ENCODE assay signal across 1 cellular context in the genomic region with DNA sequence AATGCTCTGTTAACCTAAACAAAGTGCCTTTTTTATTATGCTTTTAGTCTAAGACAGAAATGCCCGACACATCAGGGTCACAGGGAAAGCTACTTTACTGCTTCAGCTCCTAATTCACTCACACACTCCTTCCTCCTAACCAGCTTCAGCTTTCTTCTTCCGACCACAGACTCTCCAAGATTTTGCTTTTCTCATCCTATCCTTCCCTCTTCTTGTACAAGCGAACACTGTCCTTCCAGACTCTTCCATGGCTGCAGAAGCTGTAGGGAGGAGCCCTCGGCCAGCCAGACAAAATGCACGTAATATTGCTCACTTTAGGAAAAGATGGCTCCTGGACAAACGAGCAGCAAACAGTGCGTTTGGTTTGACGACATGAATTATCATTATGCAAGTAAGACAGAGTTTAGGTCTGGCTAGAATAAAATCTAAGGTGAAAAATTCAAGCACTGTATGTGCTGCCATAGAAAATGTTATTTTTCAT.
TF ChIP-seq lines count a peak whose summit lies in the region.

No MANE protein-coding gene starts in this region.

TF ChIP-seq in K562, 482 proteins besides CTCF, POLR2A, EP300 and RAD21 (continued from another document and continues in another):
- TF ChIP-seq, protein P1, sequence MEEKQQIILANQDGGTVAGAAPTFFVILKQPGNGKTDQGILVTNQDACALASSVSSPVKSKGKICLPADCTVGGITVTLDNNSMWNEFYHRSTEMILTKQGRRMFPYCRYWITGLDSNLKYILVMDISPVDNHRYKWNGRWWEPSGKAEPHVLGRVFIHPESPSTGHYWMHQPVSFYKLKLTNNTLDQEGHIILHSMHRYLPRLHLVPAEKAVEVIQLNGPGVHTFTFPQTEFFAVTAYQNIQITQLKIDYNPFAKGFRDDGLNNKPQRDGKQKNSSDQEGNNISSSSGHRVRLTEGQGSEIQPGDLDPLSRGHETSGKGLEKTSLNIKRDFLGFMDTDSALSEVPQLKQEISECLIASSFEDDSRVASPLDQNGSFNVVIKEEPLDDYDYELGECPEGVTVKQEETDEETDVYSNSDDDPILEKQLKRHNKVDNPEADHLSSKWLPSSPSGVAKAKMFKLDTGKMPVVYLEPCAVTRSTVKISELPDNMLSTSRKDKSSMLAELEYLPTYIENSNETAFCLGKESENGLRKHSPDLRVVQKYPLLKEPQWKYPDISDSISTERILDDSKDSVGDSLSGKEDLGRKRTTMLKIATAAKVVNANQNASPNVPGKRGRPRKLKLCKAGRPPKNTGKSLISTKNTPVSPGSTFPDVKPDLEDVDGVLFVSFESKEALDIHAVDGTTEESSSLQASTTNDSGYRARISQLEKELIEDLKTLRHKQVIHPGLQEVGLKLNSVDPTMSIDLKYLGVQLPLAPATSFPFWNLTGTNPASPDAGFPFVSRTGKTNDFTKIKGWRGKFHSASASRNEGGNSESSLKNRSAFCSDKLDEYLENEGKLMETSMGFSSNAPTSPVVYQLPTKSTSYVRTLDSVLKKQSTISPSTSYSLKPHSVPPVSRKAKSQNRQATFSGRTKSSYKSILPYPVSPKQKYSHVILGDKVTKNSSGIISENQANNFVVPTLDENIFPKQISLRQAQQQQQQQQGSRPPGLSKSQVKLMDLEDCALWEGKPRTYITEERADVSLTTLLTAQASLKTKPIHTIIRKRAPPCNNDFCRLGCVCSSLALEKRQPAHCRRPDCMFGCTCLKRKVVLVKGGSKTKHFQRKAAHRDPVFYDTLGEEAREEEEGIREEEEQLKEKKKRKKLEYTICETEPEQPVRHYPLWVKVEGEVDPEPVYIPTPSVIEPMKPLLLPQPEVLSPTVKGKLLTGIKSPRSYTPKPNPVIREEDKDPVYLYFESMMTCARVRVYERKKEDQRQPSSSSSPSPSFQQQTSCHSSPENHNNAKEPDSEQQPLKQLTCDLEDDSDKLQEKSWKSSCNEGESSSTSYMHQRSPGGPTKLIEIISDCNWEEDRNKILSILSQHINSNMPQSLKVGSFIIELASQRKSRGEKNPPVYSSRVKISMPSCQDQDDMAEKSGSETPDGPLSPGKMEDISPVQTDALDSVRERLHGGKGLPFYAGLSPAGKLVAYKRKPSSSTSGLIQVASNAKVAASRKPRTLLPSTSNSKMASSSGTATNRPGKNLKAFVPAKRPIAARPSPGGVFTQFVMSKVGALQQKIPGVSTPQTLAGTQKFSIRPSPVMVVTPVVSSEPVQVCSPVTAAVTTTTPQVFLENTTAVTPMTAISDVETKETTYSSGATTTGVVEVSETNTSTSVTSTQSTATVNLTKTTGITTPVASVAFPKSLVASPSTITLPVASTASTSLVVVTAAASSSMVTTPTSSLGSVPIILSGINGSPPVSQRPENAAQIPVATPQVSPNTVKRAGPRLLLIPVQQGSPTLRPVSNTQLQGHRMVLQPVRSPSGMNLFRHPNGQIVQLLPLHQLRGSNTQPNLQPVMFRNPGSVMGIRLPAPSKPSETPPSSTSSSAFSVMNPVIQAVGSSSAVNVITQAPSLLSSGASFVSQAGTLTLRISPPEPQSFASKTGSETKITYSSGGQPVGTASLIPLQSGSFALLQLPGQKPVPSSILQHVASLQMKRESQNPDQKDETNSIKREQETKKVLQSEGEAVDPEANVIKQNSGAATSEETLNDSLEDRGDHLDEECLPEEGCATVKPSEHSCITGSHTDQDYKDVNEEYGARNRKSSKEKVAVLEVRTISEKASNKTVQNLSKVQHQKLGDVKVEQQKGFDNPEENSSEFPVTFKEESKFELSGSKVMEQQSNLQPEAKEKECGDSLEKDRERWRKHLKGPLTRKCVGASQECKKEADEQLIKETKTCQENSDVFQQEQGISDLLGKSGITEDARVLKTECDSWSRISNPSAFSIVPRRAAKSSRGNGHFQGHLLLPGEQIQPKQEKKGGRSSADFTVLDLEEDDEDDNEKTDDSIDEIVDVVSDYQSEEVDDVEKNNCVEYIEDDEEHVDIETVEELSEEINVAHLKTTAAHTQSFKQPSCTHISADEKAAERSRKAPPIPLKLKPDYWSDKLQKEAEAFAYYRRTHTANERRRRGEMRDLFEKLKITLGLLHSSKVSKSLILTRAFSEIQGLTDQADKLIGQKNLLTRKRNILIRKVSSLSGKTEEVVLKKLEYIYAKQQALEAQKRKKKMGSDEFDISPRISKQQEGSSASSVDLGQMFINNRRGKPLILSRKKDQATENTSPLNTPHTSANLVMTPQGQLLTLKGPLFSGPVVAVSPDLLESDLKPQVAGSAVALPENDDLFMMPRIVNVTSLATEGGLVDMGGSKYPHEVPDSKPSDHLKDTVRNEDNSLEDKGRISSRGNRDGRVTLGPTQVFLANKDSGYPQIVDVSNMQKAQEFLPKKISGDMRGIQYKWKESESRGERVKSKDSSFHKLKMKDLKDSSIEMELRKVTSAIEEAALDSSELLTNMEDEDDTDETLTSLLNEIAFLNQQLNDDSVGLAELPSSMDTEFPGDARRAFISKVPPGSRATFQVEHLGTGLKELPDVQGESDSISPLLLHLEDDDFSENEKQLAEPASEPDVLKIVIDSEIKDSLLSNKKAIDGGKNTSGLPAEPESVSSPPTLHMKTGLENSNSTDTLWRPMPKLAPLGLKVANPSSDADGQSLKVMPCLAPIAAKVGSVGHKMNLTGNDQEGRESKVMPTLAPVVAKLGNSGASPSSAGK (IDR thresholded peaks at IDR 0.05) = no peak
- TF ChIP-seq RBM15 (IDR thresholded peaks at IDR 0.05; ENCODE audit: insufficient read depth, low read length) (no peak), NCOA4 (IDR thresholded peaks at IDR 0.05; ENCODE audit: partially characterized antibody) (no peak), MYC (IDR thresholded peaks at IDR 0.05; ENCODE audit: low read depth, low read length) (no peak; the same call in 1 of the 2 replicates), MYC (CRISPR knock-in tag; IDR thresholded peaks at IDR 0.05; ENCODE audit: borderline replicate concordance, low read depth) (0 out of 2 replicates have a peak, but pooled peaks have one; percentile 47), EP400 (IDR thresholded peaks at IDR 0.05) (no peak), RUNX1 (IDR thresholded peaks at IDR 0.05; ENCODE audit: low read depth) (no peak), ZNF143 (CRISPR knock-in tag; IDR thresholded peaks at IDR 0.05) (no peak), ZNF217 (CRISPR knock-in tag; IDR thresholded peaks at IDR 0.05) (no peak), NFATC3 (IDR thresholded peaks at IDR 0.05) (no peak), HCFC1 (IDR thresholded peaks at IDR 0.05; ENCODE audit: low read depth, low read length) (no peak), ATF1 (CRISPR knock-in tag; IDR thresholded peaks at IDR 0.05) (no peak), ATF1 (tag; IDR thresholded peaks at IDR 0.05) (no peak), ZNF445 (CRISPR knock-in tag; IDR thresholded peaks at IDR 0.05; ENCODE audit: low read depth) (peak; percentile 11; the same call in 1 of the 2 replicates), FIP1L1 (IDR thresholded peaks at IDR 0.05; ENCODE audit: low read depth, low read length, poor library complexity, severe bottlenecking) (no peak), HDGF (IDR thresholded peaks at IDR 0.05) (peak; percentile 81; the same call in 1 of the 2 replicates), TAL1 (IDR thresholded peaks at IDR 0.05) (no peak), ZNF184 (CRISPR knock-in tag; IDR thresholded peaks at IDR 0.05) (no peak), ZNF717 (CRISPR knock-in tag; IDR thresholded peaks at IDR 0.05) (no peak), MBD2 (IDR thresholded peaks at IDR 0.05; ENCODE audit: borderline replicate concordance, low read depth) (no peak), CEBPB (tag; IDR thresholded peaks at IDR 0.05) (no peak), KAT2B (IDR thresholded peaks at IDR 0.05; ENCODE audit: low read depth, low read length) (no peak), RFX1 (IDR thresholded peaks at IDR 0.05) (no peak), POLR2AphosphoS5 (IDR thresholded peaks at IDR 0.05; ENCODE audit: control insufficient read depth, insufficient read depth, low read depth, low read length) (no peak), TEAD2 (tag; IDR thresholded peaks at IDR 0.05) (no peak), ESRRA (IDR thresholded peaks at IDR 0.05; ENCODE audit: borderline replicate concordance, low read depth) (no peak), POU5F1 (IDR thresholded peaks at IDR 0.05; ENCODE audit: borderline replicate concordance, low read depth, low read length, partially characterized antibody) (no peak), ZZZ3 (IDR thresholded peaks at IDR 0.05) (no peak), POLR3G (IDR thresholded peaks at IDR 0.05; ENCODE audit: extremely low read depth, insufficient read length, insufficient replicate concordance) (no peak)
- TF ChIP-seq, protein P2, sequence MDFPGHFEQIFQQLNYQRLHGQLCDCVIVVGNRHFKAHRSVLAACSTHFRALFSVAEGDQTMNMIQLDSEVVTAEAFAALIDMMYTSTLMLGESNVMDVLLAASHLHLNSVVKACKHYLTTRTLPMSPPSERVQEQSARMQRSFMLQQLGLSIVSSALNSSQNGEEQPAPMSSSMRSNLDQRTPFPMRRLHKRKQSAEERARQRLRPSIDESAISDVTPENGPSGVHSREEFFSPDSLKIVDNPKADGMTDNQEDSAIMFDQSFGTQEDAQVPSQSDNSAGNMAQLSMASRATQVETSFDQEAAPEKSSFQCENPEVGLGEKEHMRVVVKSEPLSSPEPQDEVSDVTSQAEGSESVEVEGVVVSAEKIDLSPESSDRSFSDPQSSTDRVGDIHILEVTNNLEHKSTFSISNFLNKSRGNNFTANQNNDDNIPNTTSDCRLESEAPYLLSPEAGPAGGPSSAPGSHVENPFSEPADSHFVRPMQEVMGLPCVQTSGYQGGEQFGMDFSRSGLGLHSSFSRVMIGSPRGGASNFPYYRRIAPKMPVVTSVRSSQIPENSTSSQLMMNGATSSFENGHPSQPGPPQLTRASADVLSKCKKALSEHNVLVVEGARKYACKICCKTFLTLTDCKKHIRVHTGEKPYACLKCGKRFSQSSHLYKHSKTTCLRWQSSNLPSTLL (IDR thresholded peaks at IDR 0.05) = no peak
- TF ChIP-seq, protein P3, sequence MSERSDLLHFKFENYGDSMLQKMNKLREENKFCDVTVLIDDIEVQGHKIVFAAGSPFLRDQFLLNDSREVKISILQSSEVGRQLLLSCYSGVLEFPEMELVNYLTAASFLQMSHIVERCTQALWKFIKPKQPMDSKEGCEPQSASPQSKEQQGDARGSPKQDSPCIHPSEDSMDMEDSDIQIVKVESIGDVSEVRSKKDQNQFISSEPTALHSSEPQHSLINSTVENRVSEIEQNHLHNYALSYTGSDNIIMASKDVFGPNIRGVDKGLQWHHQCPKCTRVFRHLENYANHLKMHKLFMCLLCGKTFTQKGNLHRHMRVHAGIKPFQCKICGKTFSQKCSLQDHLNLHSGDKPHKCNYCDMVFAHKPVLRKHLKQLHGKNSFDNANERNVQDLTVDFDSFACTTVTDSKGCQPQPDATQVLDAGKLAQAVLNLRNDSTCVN (CRISPR knock-in tag; IDR thresholded peaks at IDR 0.05) = peak; percentile 89; the same call in 1 of the 2 replicates
- TF ChIP-seq, protein P4, sequence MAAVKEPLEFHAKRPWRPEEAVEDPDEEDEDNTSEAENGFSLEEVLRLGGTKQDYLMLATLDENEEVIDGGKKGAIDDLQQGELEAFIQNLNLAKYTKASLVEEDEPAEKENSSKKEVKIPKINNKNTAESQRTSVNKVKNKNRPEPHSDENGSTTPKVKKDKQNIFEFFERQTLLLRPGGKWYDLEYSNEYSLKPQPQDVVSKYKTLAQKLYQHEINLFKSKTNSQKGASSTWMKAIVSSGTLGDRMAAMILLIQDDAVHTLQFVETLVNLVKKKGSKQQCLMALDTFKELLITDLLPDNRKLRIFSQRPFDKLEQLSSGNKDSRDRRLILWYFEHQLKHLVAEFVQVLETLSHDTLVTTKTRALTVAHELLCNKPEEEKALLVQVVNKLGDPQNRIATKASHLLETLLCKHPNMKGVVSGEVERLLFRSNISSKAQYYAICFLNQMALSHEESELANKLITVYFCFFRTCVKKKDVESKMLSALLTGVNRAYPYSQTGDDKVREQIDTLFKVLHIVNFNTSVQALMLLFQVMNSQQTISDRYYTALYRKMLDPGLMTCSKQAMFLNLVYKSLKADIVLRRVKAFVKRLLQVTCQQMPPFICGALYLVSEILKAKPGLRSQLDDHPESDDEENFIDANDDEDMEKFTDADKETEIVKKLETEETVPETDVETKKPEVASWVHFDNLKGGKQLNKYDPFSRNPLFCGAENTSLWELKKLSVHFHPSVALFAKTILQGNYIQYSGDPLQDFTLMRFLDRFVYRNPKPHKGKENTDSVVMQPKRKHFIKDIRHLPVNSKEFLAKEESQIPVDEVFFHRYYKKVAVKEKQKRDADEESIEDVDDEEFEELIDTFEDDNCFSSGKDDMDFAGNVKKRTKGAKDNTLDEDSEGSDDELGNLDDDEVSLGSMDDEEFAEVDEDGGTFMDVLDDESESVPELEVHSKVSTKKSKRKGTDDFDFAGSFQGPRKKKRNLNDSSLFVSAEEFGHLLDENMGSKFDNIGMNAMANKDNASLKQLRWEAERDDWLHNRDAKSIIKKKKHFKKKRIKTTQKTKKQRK (IDR thresholded peaks at IDR 0.05; ENCODE audit: borderline replicate concordance, low read depth, low read length) = no peak
- TF ChIP-seq, protein P5, sequence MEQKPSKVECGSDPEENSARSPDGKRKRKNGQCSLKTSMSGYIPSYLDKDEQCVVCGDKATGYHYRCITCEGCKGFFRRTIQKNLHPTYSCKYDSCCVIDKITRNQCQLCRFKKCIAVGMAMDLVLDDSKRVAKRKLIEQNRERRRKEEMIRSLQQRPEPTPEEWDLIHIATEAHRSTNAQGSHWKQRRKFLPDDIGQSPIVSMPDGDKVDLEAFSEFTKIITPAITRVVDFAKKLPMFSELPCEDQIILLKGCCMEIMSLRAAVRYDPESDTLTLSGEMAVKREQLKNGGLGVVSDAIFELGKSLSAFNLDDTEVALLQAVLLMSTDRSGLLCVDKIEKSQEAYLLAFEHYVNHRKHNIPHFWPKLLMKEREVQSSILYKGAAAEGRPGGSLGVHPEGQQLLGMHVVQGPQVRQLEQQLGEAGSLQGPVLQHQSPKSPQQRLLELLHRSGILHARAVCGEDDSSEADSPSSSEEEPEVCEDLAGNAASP (IDR thresholded peaks at IDR 0.05) = no peak
- TF ChIP-seq, protein P6, sequence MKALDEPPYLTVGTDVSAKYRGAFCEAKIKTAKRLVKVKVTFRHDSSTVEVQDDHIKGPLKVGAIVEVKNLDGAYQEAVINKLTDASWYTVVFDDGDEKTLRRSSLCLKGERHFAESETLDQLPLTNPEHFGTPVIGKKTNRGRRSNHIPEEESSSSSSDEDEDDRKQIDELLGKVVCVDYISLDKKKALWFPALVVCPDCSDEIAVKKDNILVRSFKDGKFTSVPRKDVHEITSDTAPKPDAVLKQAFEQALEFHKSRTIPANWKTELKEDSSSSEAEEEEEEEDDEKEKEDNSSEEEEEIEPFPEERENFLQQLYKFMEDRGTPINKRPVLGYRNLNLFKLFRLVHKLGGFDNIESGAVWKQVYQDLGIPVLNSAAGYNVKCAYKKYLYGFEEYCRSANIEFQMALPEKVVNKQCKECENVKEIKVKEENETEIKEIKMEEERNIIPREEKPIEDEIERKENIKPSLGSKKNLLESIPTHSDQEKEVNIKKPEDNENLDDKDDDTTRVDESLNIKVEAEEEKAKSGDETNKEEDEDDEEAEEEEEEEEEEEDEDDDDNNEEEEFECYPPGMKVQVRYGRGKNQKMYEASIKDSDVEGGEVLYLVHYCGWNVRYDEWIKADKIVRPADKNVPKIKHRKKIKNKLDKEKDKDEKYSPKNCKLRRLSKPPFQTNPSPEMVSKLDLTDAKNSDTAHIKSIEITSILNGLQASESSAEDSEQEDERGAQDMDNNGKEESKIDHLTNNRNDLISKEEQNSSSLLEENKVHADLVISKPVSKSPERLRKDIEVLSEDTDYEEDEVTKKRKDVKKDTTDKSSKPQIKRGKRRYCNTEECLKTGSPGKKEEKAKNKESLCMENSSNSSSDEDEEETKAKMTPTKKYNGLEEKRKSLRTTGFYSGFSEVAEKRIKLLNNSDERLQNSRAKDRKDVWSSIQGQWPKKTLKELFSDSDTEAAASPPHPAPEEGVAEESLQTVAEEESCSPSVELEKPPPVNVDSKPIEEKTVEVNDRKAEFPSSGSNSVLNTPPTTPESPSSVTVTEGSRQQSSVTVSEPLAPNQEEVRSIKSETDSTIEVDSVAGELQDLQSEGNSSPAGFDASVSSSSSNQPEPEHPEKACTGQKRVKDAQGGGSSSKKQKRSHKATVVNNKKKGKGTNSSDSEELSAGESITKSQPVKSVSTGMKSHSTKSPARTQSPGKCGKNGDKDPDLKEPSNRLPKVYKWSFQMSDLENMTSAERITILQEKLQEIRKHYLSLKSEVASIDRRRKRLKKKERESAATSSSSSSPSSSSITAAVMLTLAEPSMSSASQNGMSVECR (CRISPR knock-in tag; IDR thresholded peaks at IDR 0.05) = no peak
